In the genomic region with DNA sequence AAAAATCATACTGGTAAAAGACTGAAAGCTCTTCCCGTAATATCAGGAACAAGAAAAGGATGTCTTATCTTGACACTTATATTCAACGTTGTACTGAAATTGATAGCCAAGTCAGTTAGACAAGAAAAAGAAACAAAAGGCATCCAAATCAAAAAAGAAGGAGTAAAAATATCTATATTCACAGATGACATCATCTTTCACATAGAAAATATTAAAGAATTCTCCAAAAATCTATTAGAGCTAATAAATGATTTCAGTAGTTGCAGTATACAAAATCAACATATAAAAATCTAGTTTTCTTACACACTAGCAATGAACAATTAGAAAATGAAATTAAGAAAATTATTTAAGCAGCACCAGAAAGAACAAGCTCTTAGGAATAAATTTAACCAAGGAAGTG, we compare ENCODE assay signal across 21 cellular contexts. TPM values are rescaled to one million over a fixed set of nuclear protein-coding genes. Genes with fewer than 3 reads are reported as not detected.
"Had no signal": no experiment of that assay in that cellular context is flagged by ENCODE, and none has a peak within 500 bp of the region (broad histone marks: within the 10 kb centered on the region; RNA-seq: fewer than 3 reads in every experiment).

No MANE protein-coding gene starts in this region.

- H3K27ac ChIP-seq: coronary artery, dorsolateral prefrontal cortex, esophagus muscularis mucosa, foreskin keratinocyte, gastroesophageal sphincter, heart left ventricle, hepatocyte, left lung, lower lobe of right lung had no signal

- H3K36me3 ChIP-seq: lower lobe of right lung had no signal

- H3K4me2 ChIP-seq: hepatocyte had no signal

- H3K27me3 ChIP-seq: esophagus muscularis mucosa, foreskin keratinocyte, gastroesophageal sphincter, heart left ventricle, hepatocyte, left lung had no signal

- FAIRE-seq: colon, frontal cortex had no signal

- DNase-seq: dermis blood vessel endothelial cell; dorsolateral prefrontal cortex; effector CD4-positive, alpha-beta T cell; effector memory CD4-positive, alpha-beta T cell; foreskin keratinocyte; heart left ventricle; hypothalamus; immature natural killer cell; islet precursor cell; left cardiac atrium; left lung; left ventricle myocardium superior; lower lobe of right lung; mesenchymal stem cell; mucosa of descending colon had no signal

- ATAC-seq: foreskin keratinocyte, gastroesophageal sphincter, heart left ventricle, left cardiac atrium, left lung, left ventricle myocardium superior, lower lobe of right lung, mucosa of descending colon had no signal

- H3K9me3 ChIP-seq: lower lobe of right lung, mucosa of descending colon had no signal

- H3K79me2 ChIP-seq: hepatocyte had no signal

- H3K4me1 ChIP-seq: esophagus muscularis mucosa, foreskin keratinocyte, gastroesophageal sphincter, left lung, lower lobe of right lung had no signal

- H2AFZ ChIP-seq: hepatocyte had no signal

- H3K4me3 ChIP-seq: coronary artery, dorsolateral prefrontal cortex, esophagus muscularis mucosa, gastroesophageal sphincter, heart left ventricle, hepatocyte, left lung, lower lobe of right lung, mucosa of descending colon had no signal

RNA-seq across cellular contexts. Expression of a gene that starts 29.2 kb away (rescaled TPM):
- polyA plus RNA-seq: hepatocyte had no signal
